In the genomic region with DNA sequence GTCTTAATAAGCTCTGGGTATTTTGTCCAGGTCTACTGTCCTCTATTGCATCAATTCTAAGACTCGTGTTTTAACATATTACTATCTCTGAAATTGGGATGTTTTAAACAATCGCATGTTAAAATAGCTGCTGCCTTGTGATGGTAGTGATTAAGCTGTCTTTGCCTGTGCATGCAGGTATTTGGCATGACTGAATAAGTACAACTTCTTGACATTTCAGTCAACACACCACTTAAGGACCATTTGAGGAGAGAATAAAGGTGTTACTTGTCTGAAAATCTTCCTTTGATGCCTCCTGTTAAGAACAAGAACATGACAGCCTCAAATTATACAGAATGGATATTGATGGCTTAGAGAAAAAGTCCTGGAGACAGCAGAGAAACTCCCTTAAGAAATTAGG, we compare ENCODE assay signal across 26 cellular contexts. TPM values are rescaled to one million over a fixed set of nuclear protein-coding genes. Genes with fewer than 3 reads are reported as not detected.
DNase-seq lines count a peak whose midpoint lies in the region; ATAC-seq, FAIRE-seq and TF ChIP-seq lines count a peak whose summit lies in the region.
"Had no signal": no experiment of that assay in that cellular context is flagged by ENCODE, and none has a peak within 500 bp of the region (broad histone marks: within the 10 kb centered on the region; RNA-seq: fewer than 3 reads in every experiment).

No MANE protein-coding gene starts in this region.

- DNase-seq in GM12892 (ENCODE audit: insufficient read length) (no peak), GM23248 (no peak), GM12878 (ENCODE audit: low read depth, low spot score) (no peak), keratinocyte (ENCODE audit: low read depth, low spot score) (no peak), ovary (no peak), mesenchymal stem cell (no peak)
- DNase-seq: 8988T; ACHN; BE2C; C1 segment of cervical spinal cord; CD4-positive, alpha-beta memory T cell; CD4-positive, CD25-positive, alpha-beta regulatory T cell; CD8-positive, alpha-beta memory T cell; COR-L47; DMS 273 treated with DMSO at 0.1 percent for 48 hours; DMS153; DMS53; DMS79; DND-41; EL; GDM1 had no signal

- TF ChIP-seq CTCF in GM12878 (IDR thresholded peaks at IDR 0.05 in 2 of 3, conservative IDR thresholded peaks at IDR 0.05 in 1 of 3; ENCODE audit: control insufficient read depth in 2 of 3, extremely low read depth in 1 of 3, insufficient read depth in 1 of 3, low read depth in 3 of 3, low read length in 3 of 3) (no peak), keratinocyte (optimal IDR thresholded peaks at IDR 0.05 in 1 of 3, IDR thresholded peaks at IDR 0.05 in 1 of 3, conservative IDR thresholded peaks at IDR 0.05 in 1 of 3; ENCODE audit: extremely low read depth in 1 of 3, insufficient read depth in 2 of 3, low read length in 3 of 3) (no peak), ovary (IDR thresholded peaks at IDR 0.05) (no peak)

- no peak overlapping the region for H3K18ac ChIP-seq in mesenchymal stem cell (ENCODE audit: low read depth in 1 of 2, low read length in 2 of 2)

- no peaks in the 10 kb centered on the region for H3K9me2 ChIP-seq in GM23248 (ENCODE audit: insufficient read depth)

- no peak for ATAC-seq in GM12878
- no peak for ATAC-seq in HG03378 (IDR thresholded peaks at IDR 0.05; ENCODE audit: unreplicated experiment)
- no peak for ATAC-seq in GM19395 (IDR thresholded peaks at IDR 0.05; ENCODE audit: unreplicated experiment)

- no peak overlapping the region for H3K23ac ChIP-seq in mesenchymal stem cell (ENCODE audit: low read length in 2 of 2)

- no peak overlapping the region for H2AFZ ChIP-seq in GM23248
- H2AFZ ChIP-seq in GM12878 (ENCODE audit: control insufficient read depth, low read depth, low read length): no peak overlapping the region
- no peak overlapping the region for H2AFZ ChIP-seq in keratinocyte (ENCODE audit: control insufficient read depth, low read length)
- no peak overlapping the region for H2AFZ ChIP-seq in mesenchymal stem cell (ENCODE audit: low read depth, low read length)

- RAD21 ChIA-PET in GM12878 (lab: Charles Lee; ENCODE audit: unreplicated experiment): no interaction called here

- no peak overlapping the region for H2BK5ac ChIP-seq in mesenchymal stem cell (ENCODE audit: low read depth, low read length, poor library complexity, severe bottlenecking)

- H3K9me3 ChIP-seq in GM23248 (ENCODE audit: low read depth) (no peaks in the 10 kb centered on the region), GM12878 (replicated peaks; ENCODE audit: control insufficient read depth, insufficient read depth, low read length) (no peaks in the 10 kb centered on the region; the same call in 2 of the 3 replicates), keratinocyte (ENCODE audit: control insufficient read depth, low read depth, low read length) (no peaks in the 10 kb centered on the region), ovary (no peaks in the 10 kb centered on the region), mesenchymal stem cell (ENCODE audit: control insufficient read depth, low read length) (no peaks in the 10 kb centered on the region)
- H3K9me3 ChIP-seq: BE2C had no signal

- H3K4me2 ChIP-seq in GM23248 (ENCODE audit: unreplicated experiment) (no peak overlapping the region), GM12878 (ENCODE audit: control insufficient read depth, insufficient read depth) (no peak overlapping the region), keratinocyte (ENCODE audit: control insufficient read depth, extremely low read depth, insufficient read depth, low read depth, low read length) (no peak overlapping the region), mesenchymal stem cell (ENCODE audit: low read length, poor library complexity, severe bottlenecking) (no peak overlapping the region)
- H3K4me2 ChIP-seq: BLaER1 had no signal

- in situ Hi-C loops in GM23248 (cut with MboI) (no loop called here), GM12878 (cut with MboI) (no loop called here)

- H3K4ac ChIP-seq in mesenchymal stem cell (ENCODE audit: low read depth in 1 of 2, low read length in 2 of 2): no peak overlapping the region

- POLR2A ChIA-PET in GM12878 (lab: Charles Lee): no interaction called here

- TF ChIP-seq RAD21 in GM12878 (IDR thresholded peaks at IDR 0.05; ENCODE audit: insufficient read depth, low read depth, low read length): no peak

- no peak overlapping the region for H2AK5ac ChIP-seq in mesenchymal stem cell (ENCODE audit: low read length, severe bottlenecking)

- H3K9me1 ChIP-seq in keratinocyte (ENCODE audit: control insufficient read depth, extremely low read depth, insufficient read depth, low read length): no peaks in the 10 kb centered on the region

- H3K27ac ChIP-seq in GM23248 (peak overlapping the region; percentile 42), GM12878 (ENCODE audit: control insufficient read depth, insufficient read depth) (no peak overlapping the region), keratinocyte (ENCODE audit: control insufficient read depth, insufficient read depth, low read length) (no peak overlapping the region), ovary (no peak overlapping the region), mesenchymal stem cell (ENCODE audit: low read length, poor library complexity, severe bottlenecking) (no peak overlapping the region)
- H3K27ac ChIP-seq: BLaER1 had no signal

- no peaks in the 10 kb centered on the region for H3K27me3 ChIP-seq in GM23248 (replicated peaks; ENCODE audit: insufficient read depth)
- H3K27me3 ChIP-seq in GM12878 (replicated peaks in 1 of 2; ENCODE audit: control insufficient read depth in 2 of 2, insufficient read depth in 2 of 2, low read length in 1 of 2): no peaks in the 10 kb centered on the region
- no peaks in the 10 kb centered on the region for H3K27me3 ChIP-seq in keratinocyte (ENCODE audit: control insufficient read depth, extremely low read depth, insufficient read depth, low read length)
- H3K27me3 ChIP-seq in ovary: no peaks in the 10 kb centered on the region
- H3K27me3 ChIP-seq in mesenchymal stem cell (ENCODE audit: control insufficient read depth in 1 of 2, insufficient read depth in 1 of 2, low read length in 2 of 2): no peaks in the 10 kb centered on the region
- H3K27me3 ChIP-seq: BE2C, BLaER1 had no signal

- H3K9ac ChIP-seq in GM23248 (no peak overlapping the region), GM12878 (ENCODE audit: control insufficient read depth, insufficient read depth, low read length) (no peak overlapping the region), keratinocyte (ENCODE audit: control insufficient read depth, extremely low read depth, insufficient read depth, low read length) (no peak overlapping the region), mesenchymal stem cell (ENCODE audit: low read length) (no peak overlapping the region)
- H3K9ac ChIP-seq: BLaER1 had no signal

- intact Hi-C loops in GM12878 (cut with micrococcal nuclease; ENCODE audit: unreplicated experiment) (no loop called here), ovary (cut with DNase I) (no loop called here)

- no peak overlapping the region for H3K14ac ChIP-seq in mesenchymal stem cell (ENCODE audit: low read length in 2 of 2)

- H3F3A ChIP-seq in GM23248 (ENCODE audit: insufficient read depth): peaks cover 70% of the 10 kb centered on the region

- no peak overlapping the region for H2BK12ac ChIP-seq in mesenchymal stem cell (ENCODE audit: low read length in 2 of 2)

- H4K8ac ChIP-seq in mesenchymal stem cell (ENCODE audit: low read length): no peak overlapping the region

- H3K36me3 ChIP-seq in GM23248 (ENCODE audit: low read depth) (peaks cover 28% of the 10 kb centered on the region), GM12878 (ENCODE audit: control insufficient read depth in 2 of 2, insufficient read depth in 2 of 2, low read length in 1 of 2) (no peaks in the 10 kb centered on the region), keratinocyte (ENCODE audit: control insufficient read depth in 2 of 2, extremely low read depth in 1 of 2, insufficient read depth in 2 of 2, low read length in 2 of 2) (no peaks in the 10 kb centered on the region), ovary (no peaks in the 10 kb centered on the region), mesenchymal stem cell (ENCODE audit: control insufficient read depth in 1 of 2, insufficient read depth in 2 of 2, low read depth in 1 of 2, low read length in 2 of 2) (peaks cover 0 to 39% of the 10 kb centered on the region in 2 experiments)
- H3K36me3 ChIP-seq: BE2C had no signal

- BruUV-seq in GM12878 (replicated peaks; lab: Mats Ljungman, UMichigan): no TSS peak

- H2BK120ac ChIP-seq in mesenchymal stem cell (ENCODE audit: low read depth, low read length): no peak overlapping the region

- H3K4me1 ChIP-seq in GM23248 (ENCODE audit: insufficient read depth) (no peaks in the 10 kb centered on the region), GM12878 (ENCODE audit: control insufficient read depth, insufficient read depth, low read length) (no peaks in the 10 kb centered on the region), keratinocyte (ENCODE audit: control insufficient read depth, extremely low read depth, insufficient read depth, low read length) (no peaks in the 10 kb centered on the region), ovary (ENCODE audit: insufficient read depth) (no peaks in the 10 kb centered on the region), mesenchymal stem cell (ENCODE audit: control insufficient read depth, insufficient read depth, low read depth, low read length) (no peaks in the 10 kb centered on the region)
- H3K4me1 ChIP-seq: BE2C, BLaER1 had no signal

- FAIRE-seq in GM12892 (lab: Jason Lieb, UNC) (peak; percentile 42), GM12878 (lab: Jason Lieb, UNC) (peak; percentile 56), keratinocyte (lab: Jason Lieb, UNC) (peak; percentile 57)
- FAIRE-seq: GM12891, GM18507 had no signal

- no peak for TF ChIP-seq POLR2A in GM12892 (IDR thresholded peaks at IDR 0.05; ENCODE audit: low read depth, low read length)
- TF ChIP-seq POLR2A in GM12878 (IDR thresholded peaks at IDR 0.05; ENCODE audit: low read depth, low read length): no peak
- TF ChIP-seq POLR2A in ovary (IDR thresholded peaks at IDR 0.05): no peak

- H4K20me1 ChIP-seq in GM23248 (ENCODE audit: insufficient read depth) (no peaks in the 10 kb centered on the region), GM12878 (ENCODE audit: control insufficient read depth, insufficient read depth) (no peaks in the 10 kb centered on the region), keratinocyte (ENCODE audit: control insufficient read depth, extremely low read depth, insufficient read depth, low read length) (no peaks in the 10 kb centered on the region)
- H4K20me1 ChIP-seq: BLaER1 had no signal

- SMC1A ChIA-PET in GM12878 (lab: Charles Lee; ENCODE audit: uncharacterized antibody, unreplicated experiment): interaction anchor here (0.9 kb wide), 1 partner anchor 182 kb away, joined by 3 read pairs; no protein-coding TSS in a partner anchor

- TF ChIP-seq EP300 in GM12878 (IDR thresholded peaks at IDR 0.05; ENCODE audit: borderline replicate concordance in 1 of 2, control insufficient read depth in 1 of 2, low read depth in 2 of 2, low read length in 2 of 2) (no peak), ovary (IDR thresholded peaks at IDR 0.05) (no peak)

- H2BK15ac ChIP-seq in mesenchymal stem cell (ENCODE audit: low read depth, poor library complexity, severe bottlenecking): no peak overlapping the region

- dilution Hi-C loops in keratinocyte (cut with MboI; ENCODE audit: extremely low pct_ligation_motif_present, low sequenced_read_pairs): no loop called here

- no peak overlapping the region for H4K91ac ChIP-seq in mesenchymal stem cell (ENCODE audit: low read length)

- CTCF ChIA-PET in GM12878 (lab: Yijun Ruan, JAX): interaction anchor here (0.9 to 5.3 kb wide), 2 partner anchors 12 to 470 kb away, joined by 3 to 23 read pairs; no protein-coding TSS in a partner anchor

- H3K4me3 ChIP-seq in GM23248 (no peak overlapping the region), GM12878 (no peak overlapping the region), keratinocyte (ENCODE audit: control insufficient read depth in 2 of 3, extremely low read depth in 1 of 3, insufficient read depth in 2 of 3, low read depth in 1 of 3, low read length in 3 of 3) (no peak overlapping the region), ovary (no peak overlapping the region), mesenchymal stem cell (ENCODE audit: insufficient read depth in 1 of 2, low read depth in 1 of 2, low read length in 2 of 2) (no peak overlapping the region)
- H3K4me3 ChIP-seq: BLaER1 had no signal

- H3K79me1 ChIP-seq in mesenchymal stem cell (replicated peaks; ENCODE audit: low read length, poor library complexity, severe bottlenecking): no peaks in the 10 kb centered on the region

- whole genome bisulfite sequencing in GM23248 (ENCODE audit: low coverage in 1 of 2, low lambda C conversion rate in 2 of 2, missing lambda C conversion rate in 2 of 2), 2 experiments: 72 to 79% methylated on average over 2 of the region's 2 CpGs
- 98% methylated on average over 2 of the region's 2 CpGs for WGBS in GM12878 (ENCODE audit: insufficient coverage, insufficient replicate concordance, low lambda C conversion rate, missing lambda C conversion rate)
- WGBS in ovary, 3 donors: 72 to 94% (median 88%) methylated on average over 2 of the region's 2 CpGs
- 40% methylated on average over 1 of the region's 2 CpGs for WGBS in mesenchymal stem cell

- H3K79me2 ChIP-seq in GM23248 (ENCODE audit: insufficient read depth) (no peaks in the 10 kb centered on the region), GM12878 (ENCODE audit: control insufficient read depth, insufficient read depth, low read length) (no peaks in the 10 kb centered on the region), keratinocyte (ENCODE audit: control insufficient read depth, insufficient read depth, low read length) (no peaks in the 10 kb centered on the region)

RNA-seq across cellular contexts. Expression of gene SLC35A5, which starts 33.0 kb away (rescaled TPM):
- polyA plus RNA-seq in GM12892 (2012; ENCODE audit: missing spikeins): 21.9 TPM
- 53.0 and 56.4 TPM in 2 replicates for total RNA-seq in GM23248 (2014; rRNA removed; shearing (Covaris generic))
- polyA plus RNA-seq in GM23248 (2016; fragmentation: Nextera tagmentation; extraction: Ambion mirVana) (48.5 and 48.6 TPM in 2 replicates), GM12878 (2011; rRNA removed) (38.1 and 56.0 TPM in 2 replicates), GM12878 (2014; fragmentation: Illumina TruSeq; extraction: Trizol) (20.8 and 28.7 TPM in 2 replicates), GM12878 (2014; fragmentation: Nextera tagmentation; extraction: Ambion mirVana) (10 to 100 TPM; 10.9 to 15.7 TPM), GM12878 (2014; rRNA removed) (11.3 and 12.8 TPM in 2 replicates), GM12878 (2016; fragmentation: Nextera tagmentation; extraction: Ambion mirVana) (10 to 100 TPM; 32.0 to 35.6 TPM), keratinocyte (23.8 to 31.8 TPM (median 27.8 TPM) in 3 replicates), ovary (10 to 100 TPM; 21.8 to 44.8 TPM)
- 31.8 and 35.0 TPM in 2 replicates for total RNA-seq in GM12878 (2013; cell fraction: nucleolus; rRNA removed)
- total RNA-seq in GM12878 (2014; rRNA removed) (15.8 and 25.6 TPM in 2 replicates), GM12878 (2014; rRNA removed; fragmentation: Illumina TruSeq; extraction: Trizol) (14.7 and 17.0 TPM in 2 replicates), GM12878 (2021) (16.3 and 20.0 TPM in 2 replicates), ovary (10 to 100 TPM; 24.9 to 41.4 (median 28.2) TPM)
- polyA plus RNA-seq in GM12878 (2011; ENCODE audit: low read depth): 8.8 TPM
- 17.0 and 26.2 TPM in 2 replicates for polyA plus RNA-seq in GM12878 (2011; cell fraction: cytosol; rRNA removed)
- 19.0 and 21.4 TPM in 2 replicates for polyA plus RNA-seq in GM12878 (2011; cell fraction: nucleus; rRNA removed)
- polyA plus RNA-seq in GM12878 (2012): 13.3 and 18.0 TPM in 2 replicates
- 36.6 and 40.7 TPM in 2 replicates for polyA minus RNA-seq in GM12878 (2011; rRNA and poly(A)+ RNA removed)
- polyA minus RNA-seq in GM12878 (2011; cell fraction: cytosol; rRNA and poly(A)+ RNA removed): 15.1 and 15.8 TPM in 2 replicates
- 5.0 and 5.9 TPM in 2 replicates for polyA minus RNA-seq in GM12878 (2011; cell fraction: nucleus; rRNA and poly(A)+ RNA removed)
- polyA plus RNA-seq in keratinocyte (2011; ENCODE audit: low read depth): 1.2 TPM
- 15.3 and 35.0 TPM in 2 replicates for polyA plus RNA-seq in keratinocyte (2011; cell fraction: cytosol; rRNA removed)
- 25.7 and 34.2 TPM in 2 replicates for polyA plus RNA-seq in keratinocyte (2011; cell fraction: nucleus; rRNA removed)
- polyA plus RNA-seq in keratinocyte (2012; ENCODE audit: low replicate concordance): 11.2 and 13.5 TPM in 2 replicates
- polyA minus RNA-seq in keratinocyte: 12.1 to 30.8 TPM (median 27.0 TPM) in 3 replicates
- polyA minus RNA-seq in keratinocyte (2011; cell fraction: cytosol; rRNA and poly(A)+ RNA removed): 18.0 TPM
- 7.3 and 39.1 TPM in 2 replicates for polyA minus RNA-seq in keratinocyte (2011; cell fraction: nucleus; rRNA and poly(A)+ RNA removed)
- polyA plus RNA-seq in mesenchymal stem cell (2013, experiment 1 of 2): 22.8 TPM
- polyA plus RNA-seq in mesenchymal stem cell (2013, experiment 2 of 2): 25.0 TPM

RNA-seq across cellular contexts. Expression of gene ATG3, which starts 33.1 kb away (rescaled TPM):
- polyA plus RNA-seq in GM12892 (2012; ENCODE audit: missing spikeins): 47.1 TPM
- 44.0 and 58.6 TPM in 2 replicates for total RNA-seq in GM23248 (2014; rRNA removed; shearing (Covaris generic))
- 69.8 and 70.6 TPM in 2 replicates for polyA plus RNA-seq in GM23248 (2016; fragmentation: Nextera tagmentation; extraction: Ambion mirVana)
- total RNA-seq in GM12878 (2013; cell fraction: nucleolus; rRNA removed): 56.3 and 60.7 TPM in 2 replicates
- total RNA-seq in GM12878 (2014; rRNA removed): 60.6 and 67.6 TPM in 2 replicates
- 57.2 and 62.0 TPM in 2 replicates for total RNA-seq in GM12878 (2014; rRNA removed; fragmentation: Illumina TruSeq; extraction: Trizol)
- 48.2 and 53.7 TPM in 2 replicates for total RNA-seq in GM12878 (2021)
- polyA plus RNA-seq in GM12878 (2011; ENCODE audit: low read depth): 31.6 TPM
- 65.1 and 85.7 TPM in 2 replicates for polyA plus RNA-seq in GM12878 (2011; rRNA removed)
- 28.7 and 33.2 TPM in 2 replicates for polyA plus RNA-seq in GM12878 (2011; cell fraction: cytosol; rRNA removed)
- 31.1 and 31.7 TPM in 2 replicates for polyA plus RNA-seq in GM12878 (2011; cell fraction: nucleus; rRNA removed)
- polyA plus RNA-seq in GM12878 (2012): 44.0 and 45.4 TPM in 2 replicates
- 68.6 and 97.1 TPM in 2 replicates for polyA plus RNA-seq in GM12878 (2014; fragmentation: Illumina TruSeq; extraction: Trizol)
- polyA plus RNA-seq in GM12878 (2014; fragmentation: Nextera tagmentation; extraction: Ambion mirVana): 10 to 100 TPM; 49.8 to 71.2 TPM
- 52.2 and 53.4 TPM in 2 replicates for polyA plus RNA-seq in GM12878 (2014; rRNA removed)
- polyA plus RNA-seq in GM12878 (2016; fragmentation: Nextera tagmentation; extraction: Ambion mirVana): 10 to 100 TPM; 95.0 to 97.0 TPM
- polyA minus RNA-seq in GM12878 (2011; rRNA and poly(A)+ RNA removed): 22.4 and 40.9 TPM in 2 replicates
- polyA minus RNA-seq in GM12878 (2011; cell fraction: cytosol; rRNA and poly(A)+ RNA removed): 22.3 and 26.9 TPM in 2 replicates
- 27.3 and 44.0 TPM in 2 replicates for polyA minus RNA-seq in GM12878 (2011; cell fraction: nucleus; rRNA and poly(A)+ RNA removed)
- 35.5 to 61.3 TPM (median 38.6 TPM) in 3 replicates for polyA plus RNA-seq in keratinocyte
- polyA plus RNA-seq in keratinocyte (2011; ENCODE audit: low read depth): 162 TPM
- 35.3 and 48.3 TPM in 2 replicates for polyA plus RNA-seq in keratinocyte (2011; cell fraction: cytosol; rRNA removed)
- polyA plus RNA-seq in keratinocyte (2011; cell fraction: nucleus; rRNA removed): 22.7 and 26.3 TPM in 2 replicates
- 42.2 and 43.2 TPM in 2 replicates for polyA plus RNA-seq in keratinocyte (2012; ENCODE audit: low replicate concordance)
- polyA minus RNA-seq in keratinocyte: 11.1 to 31.4 TPM (median 11.5 TPM) in 3 replicates
- polyA minus RNA-seq in keratinocyte (2011; cell fraction: cytosol; rRNA and poly(A)+ RNA removed): 36.6 TPM
- 9.9 and 13.8 TPM in 2 replicates for polyA minus RNA-seq in keratinocyte (2011; cell fraction: nucleus; rRNA and poly(A)+ RNA removed)
- 10 to 100 TPM; 28.4 to 52.4 (median 40.7) TPM for total RNA-seq in ovary
- polyA plus RNA-seq in ovary: 10 to 100 TPM; 38.4 to 59.4 TPM
- polyA plus RNA-seq in mesenchymal stem cell (2013, experiment 1 of 2): 51.1 TPM
- 54.1 TPM for polyA plus RNA-seq in mesenchymal stem cell (2013, experiment 2 of 2)

RNA-seq across cellular contexts. Expression of gene CCDC80, which starts 46.1 kb away (rescaled TPM):
- polyA plus RNA-seq in GM12892 (2012; ENCODE audit: missing spikeins): 0.17 TPM
- 1,174 and 1,238 TPM in 2 replicates for total RNA-seq in GM23248 (2014; rRNA removed; shearing (Covaris generic))
- 2,200 and 2,264 TPM in 2 replicates for polyA plus RNA-seq in GM23248 (2016; fragmentation: Nextera tagmentation; extraction: Ambion mirVana)
- total RNA-seq in GM12878 (2013; cell fraction: nucleolus; rRNA removed): 0.05 TPM in 1 of 2 replicates, not detected in the other
- not detected in 2 replicates for total RNA-seq in GM12878 (2014; rRNA removed)
- total RNA-seq in GM12878 (2014; rRNA removed; fragmentation: Illumina TruSeq; extraction: Trizol): not detected in 2 replicates
- total RNA-seq in GM12878 (2021): 0.21 and 0.80 TPM in 2 replicates
- polyA plus RNA-seq in GM12878 (2011; ENCODE audit: low read depth): 0.17 TPM
- polyA plus RNA-seq in GM12878 (2011; rRNA removed): 0.04 TPM in 1 of 2 replicates, not detected in the other
- not detected in 2 replicates for polyA plus RNA-seq in GM12878 (2011; cell fraction: cytosol; rRNA removed)
- not detected in 2 replicates for polyA plus RNA-seq in GM12878 (2011; cell fraction: nucleus; rRNA removed)
- polyA plus RNA-seq in GM12878 (2012): 0.14 and 0.15 TPM in 2 replicates
- 0.01 TPM in 1 of 2 replicates, not detected in the other for polyA plus RNA-seq in GM12878 (2014; fragmentation: Illumina TruSeq; extraction: Trizol)
- polyA plus RNA-seq in GM12878 (2014; fragmentation: Nextera tagmentation; extraction: Ambion mirVana): under 1 TPM in 1 of 2 experiments, not detected in 1; 0.02 TPM
- polyA plus RNA-seq in GM12878 (2014; rRNA removed): not detected in 2 replicates
- under 1 TPM; 0.58 to 0.59 TPM for polyA plus RNA-seq in GM12878 (2016; fragmentation: Nextera tagmentation; extraction: Ambion mirVana)
- polyA minus RNA-seq in GM12878 (2011; rRNA and poly(A)+ RNA removed): not detected in 2 replicates
- not detected in 2 replicates for polyA minus RNA-seq in GM12878 (2011; cell fraction: cytosol; rRNA and poly(A)+ RNA removed)
- polyA minus RNA-seq in GM12878 (2011; cell fraction: nucleus; rRNA and poly(A)+ RNA removed): not detected in 2 replicates
- 10.4 to 14.7 TPM (median 12.8 TPM) in 3 replicates for polyA plus RNA-seq in keratinocyte
- 117 TPM for polyA plus RNA-seq in keratinocyte (2011; ENCODE audit: low read depth)
- polyA plus RNA-seq in keratinocyte (2011; cell fraction: cytosol; rRNA removed): 8.5 and 14.1 TPM in 2 replicates
- polyA plus RNA-seq in keratinocyte (2011; cell fraction: nucleus; rRNA removed): 32.3 and 35.1 TPM in 2 replicates
- polyA plus RNA-seq in keratinocyte (2012; ENCODE audit: low replicate concordance): 30.0 and 53.1 TPM in 2 replicates
- polyA minus RNA-seq in keratinocyte: 8.4 to 10.0 TPM (median 9.7 TPM) in 3 replicates
- 10.9 TPM for polyA minus RNA-seq in keratinocyte (2011; cell fraction: cytosol; rRNA and poly(A)+ RNA removed)
- polyA minus RNA-seq in keratinocyte (2011; cell fraction: nucleus; rRNA and poly(A)+ RNA removed): 15.5 and 40.6 TPM in 2 replicates
- 100 to 1,000 TPM in 3 of 7 donors, 10 to 100 TPM in 4; 13.2 to 256 (median 92.2) TPM for total RNA-seq in ovary
- polyA plus RNA-seq in ovary: 100 to 1,000 TPM in 1 of 2 donors, 10 to 100 TPM in 1; 61.4 to 539 TPM
- polyA plus RNA-seq in mesenchymal stem cell (2013, experiment 1 of 2): 220 TPM
- 229 TPM for polyA plus RNA-seq in mesenchymal stem cell (2013, experiment 2 of 2)
- total RNA-seq: CD4-positive, alpha-beta memory T cell; CD4-positive, CD25-positive, alpha-beta regulatory T cell; CD8-positive, alpha-beta memory T cell had no signal

Comparison
In these comparisons a context has a peak if more than half of its experiments do, and no peak if none do; other contexts are left out.
1. RNA of gene CCDC80, which starts 46.1 kb away (polyA plus RNA-seq): 2,200 to 2,264 TPM in GM23248, 61.4 to 539 TPM in ovary and 8.5 to 117 TPM in keratinocyte; 0.01 to 0.59 TPM in GM12878; every median in the first group is over 4 times any median in the second.